In genomic region chr10:18446205-18446604, GRCh38 we compare ENCODE assay signal across 7 cellular contexts.
"Had no signal": no experiment of that assay in that cellular context is flagged by ENCODE, and none has a peak within 500 bp of the region (broad histone marks: within the 10 kb centered on the region; RNA-seq: fewer than 3 reads in every experiment).

No MANE protein-coding gene starts in this region.

- H3K4me3 ChIP-seq: GM23248 had no signal

- FAIRE-seq: H54, HepG2 had no signal

- H2AFZ ChIP-seq: GM23248 had no signal

- ATAC-seq: HepG2 had no signal

- H3K27ac ChIP-seq: GM23248 had no signal

- H3K9ac ChIP-seq: GM23248 had no signal

- DNase-seq: GM23248, GOT3, H9, HCEC 1CT, KBM-7 had no signal
